Comparison of ENCODE assay signal across 8 cellular contexts in the genomic region with DNA sequence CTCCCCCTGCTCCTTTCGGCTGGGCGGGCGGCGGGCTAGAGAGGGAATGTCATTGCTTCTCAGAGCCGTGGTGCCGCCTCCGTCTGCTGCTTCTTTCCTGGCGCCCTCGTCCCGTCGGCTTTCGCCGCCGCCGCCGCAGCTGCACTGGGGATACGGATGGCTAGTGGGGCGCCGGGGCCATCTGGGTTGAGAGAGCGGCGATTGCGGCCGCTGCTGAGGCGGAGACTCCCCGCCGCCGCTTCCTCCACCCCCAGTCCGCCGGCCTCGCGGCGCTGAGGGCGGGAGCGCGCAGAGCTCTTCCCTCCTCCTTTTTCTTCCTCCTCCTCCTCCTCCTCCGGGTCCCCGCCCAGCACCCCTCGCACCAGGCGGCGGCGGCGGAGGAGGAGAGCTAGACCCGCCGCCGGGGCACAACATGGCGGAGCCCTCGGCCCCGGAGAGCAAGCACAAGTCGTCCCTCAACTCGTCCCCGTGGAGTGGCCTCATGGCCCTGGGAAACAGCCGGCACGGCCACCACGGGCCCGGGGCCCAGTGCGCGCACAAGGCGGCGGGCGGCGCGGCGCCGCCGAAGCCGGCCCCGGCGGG. TPM values are rescaled to one million over a fixed set of nuclear protein-coding genes. Genes with fewer than 3 reads are reported as not detected.
DNase-seq lines count a peak whose midpoint lies in the region; ATAC-seq lines count a peak whose summit lies in the region.

Gene STT3B (plus strand): TSS at position 339 of the 582 bp plus-strand sequence. CDS start 74 bp downstream, at position 413.

- H3K18ac ChIP-seq in mesenchymal stem cell (ENCODE audit: low read depth in 1 of 2, low read length in 2 of 2): peak within 1 kb of the TSS; percentile 99 to 100

- H3K79me1 ChIP-seq in mesenchymal stem cell (replicated peaks; ENCODE audit: low read length, poor library complexity, severe bottlenecking): no peaks in the 10 kb centered on the region

- under 1% methylated on average over 45 of the region's 68 CpGs for WGBS in mesenchymal stem cell

- peak within 1 kb of the TSS; percentile 94 for H2BK120ac ChIP-seq in mesenchymal stem cell (ENCODE audit: low read depth, low read length)

- peaks cover 0 to 5% of the 10 kb centered on the region in 2 experiments for H3K36me3 ChIP-seq in mesenchymal stem cell (ENCODE audit: control insufficient read depth in 1 of 2, insufficient read depth in 2 of 2, low read depth in 1 of 2, low read length in 2 of 2)

- H2BK5ac ChIP-seq in mesenchymal stem cell (ENCODE audit: low read depth, low read length, poor library complexity, severe bottlenecking): peak within 1 kb of the TSS; percentile 99

- peak; percentile 73 for DNase-seq in 8988T
- peak; percentile 55 for DNase-seq in NCI-H2107 (lab: John Stamatoyannopoulos, UW)
- DNase-seq in activated CD4-positive, alpha-beta T cell treated with anti-CD3 and anti-CD28 coated beads for 48 hours: peak; percentile 87
- peak; percentile 72 for DNase-seq in effector CD8-positive, alpha-beta T cell (lab: John Stamatoyannopoulos, UW)
- peak; percentile 89 for DNase-seq in mesenchymal stem cell
- DNase-seq in stimulated activated CD8-positive, alpha-beta memory T cell treated with anti-CD3 and anti-CD28 coated beads, Interleukin-15, amount 100 ng/mL, for 1 hour (ENCODE audit: low read depth): peak; percentile 57

- peak within 1 kb of the TSS; percentile 95 for H3K9ac ChIP-seq in mesenchymal stem cell (ENCODE audit: low read length)

- peak within 1 kb of the TSS; percentile 99 for H4K8ac ChIP-seq in mesenchymal stem cell (ENCODE audit: low read length)

- H2AFZ ChIP-seq in mesenchymal stem cell (ENCODE audit: low read depth, low read length): peak within 1 kb of the TSS; percentile 93

- no peak within 1 kb of the TSS for H2AK5ac ChIP-seq in mesenchymal stem cell (ENCODE audit: low read length, severe bottlenecking)

- peak within 1 kb of the TSS; percentile 94 to 99 for H3K4ac ChIP-seq in mesenchymal stem cell (ENCODE audit: low read depth in 1 of 2, low read length in 2 of 2)

- no peaks in the 10 kb centered on the region for H3K9me3 ChIP-seq in mesenchymal stem cell (ENCODE audit: control insufficient read depth, low read length)

- H3K4me1 ChIP-seq in mesenchymal stem cell (ENCODE audit: control insufficient read depth, insufficient read depth, low read depth, low read length): peaks cover 1% of the 10 kb centered on the region

- peak; percentile 63 for ATAC-seq in GM18502 (IDR thresholded peaks at IDR 0.05; ENCODE audit: poor library complexity, unreplicated experiment)
- ATAC-seq in HG02885 (IDR thresholded peaks at IDR 0.05; ENCODE audit: poor library complexity, unreplicated experiment): peak; percentile 59

- peak within 1 kb of the TSS; percentile 98 for H2BK15ac ChIP-seq in mesenchymal stem cell (ENCODE audit: low read depth, poor library complexity, severe bottlenecking)

- peak within 1 kb of the TSS in 1 of 2 experiments; percentile 99 for H3K23ac ChIP-seq in mesenchymal stem cell (ENCODE audit: low read length in 2 of 2)

- peak within 1 kb of the TSS; percentile 38 to 100 for H3K14ac ChIP-seq in mesenchymal stem cell (ENCODE audit: low read length in 2 of 2)

- H3K27me3 ChIP-seq in mesenchymal stem cell (ENCODE audit: control insufficient read depth in 1 of 2, insufficient read depth in 1 of 2, low read length in 2 of 2): peaks cover 0 to 11% of the 10 kb centered on the region in 2 experiments

- peak within 1 kb of the TSS; percentile 98 for H4K91ac ChIP-seq in mesenchymal stem cell (ENCODE audit: low read length)

- peak within 1 kb of the TSS; percentile 89 for H3K4me2 ChIP-seq in mesenchymal stem cell (ENCODE audit: low read length, poor library complexity, severe bottlenecking)

- H3K27ac ChIP-seq in mesenchymal stem cell (ENCODE audit: low read length, poor library complexity, severe bottlenecking): peak within 1 kb of the TSS; percentile 100

- H3K4me3 ChIP-seq in mesenchymal stem cell (ENCODE audit: insufficient read depth in 1 of 2, low read depth in 1 of 2, low read length in 2 of 2): peak within 1 kb of the TSS; percentile 93 to 97

- H2BK12ac ChIP-seq in mesenchymal stem cell (ENCODE audit: low read length in 2 of 2): peak within 1 kb of the TSS; percentile 87 to 99

RNA-seq across cellular contexts. Expression of gene STT3B, which starts in this region (rescaled TPM):
- 104 TPM for polyA plus RNA-seq in mesenchymal stem cell (2013, experiment 1 of 2)
- 107 TPM for polyA plus RNA-seq in mesenchymal stem cell (2013, experiment 2 of 2)

Comparison
In these comparisons a context has a peak if more than half of its experiments do, and no peak if none do; other contexts are left out.
1. Peak in every context shown above with its lines: DNase-seq, ATAC-seq, H3K4me3 ChIP-seq and H3K27ac ChIP-seq.